20 cellular contexts compared by ENCODE assay signal in genomic region chr18:66749475-66750035, GRCh38.
"Had no signal": no experiment of that assay in that cellular context is flagged by ENCODE, and none has a peak within 500 bp of the region (broad histone marks: within the 10 kb centered on the region; RNA-seq: fewer than 3 reads in every experiment).

No MANE protein-coding gene starts in this region.

- H3K4me1 ChIP-seq: gastroesophageal sphincter, parathyroid adenoma had no signal

- H3K9me3 ChIP-seq: gastroesophageal sphincter, mucosa of descending colon, neutrophil, thoracic aorta had no signal

- H3K4me3 ChIP-seq: gastroesophageal sphincter, hepatocyte, mucosa of descending colon, thoracic aorta had no signal

- H3K9ac ChIP-seq: parathyroid adenoma had no signal

- H2AFZ ChIP-seq: hepatocyte, parathyroid adenoma had no signal

- H3K36me3 ChIP-seq: gastroesophageal sphincter, neutrophil, thoracic aorta had no signal

- H3K36me3 Mint-ChIP-seq: brain; memory B cell; naive thymus-derived CD4-positive, alpha-beta T cell; stimulated activated effector memory CD8-positive, alpha-beta T cell treated with anti-CD3 and anti-CD28 coated beads, Interleukin-12 subunit alpha, Interleukin-12 subunit beta, amount 100 ng/mL, for 72 hours had no signal

- H3K27me3 Mint-ChIP-seq: activated CD4-positive, alpha-beta T cell treated with anti-CD3 and anti-CD28 coated beads, Interleukin-2, amount 10 ng/mL, durations not matched to agents 24 days and 14 days; brain; effector memory CD8-positive, alpha-beta T cell; memory B cell; naive thymus-derived CD4-positive, alpha-beta T cell had no signal

- H3K27ac Mint-ChIP-seq: activated CD4-positive, alpha-beta T cell treated with anti-CD3 and anti-CD28 coated beads, Interleukin-2, amount 10 ng/mL, durations not matched to agents 24 days and 14 days; activated CD8-positive, alpha-beta T cell treated with anti-CD3 and anti-CD28 coated beads, Interleukin-2, amount 10 ng/mL, durations not matched to agents 7 days and 5 days; activated naive CD4-positive, alpha-beta T cell treated with anti-CD3 and anti-CD28 coated beads, Interleukin-2, amount 50 U/mL, for 72 hours; brain; effector memory CD8-positive, alpha-beta T cell; memory B cell; naive thymus-derived CD4-positive, alpha-beta T cell; stimulated activated effector memory CD8-positive, alpha-beta T cell treated with anti-CD3 and anti-CD28 coated beads, Interleukin-12 subunit alpha, Interleukin-12 subunit beta, amount 100 ng/mL, for 72 hours had no signal

- H3K4me2 ChIP-seq: hepatocyte had no signal

- H3K27me3 ChIP-seq: gastroesophageal sphincter, hepatocyte, neutrophil had no signal

- H3K9me3 Mint-ChIP-seq: activated CD4-positive, alpha-beta T cell treated with anti-CD3 and anti-CD28 coated beads, Interleukin-2, amount 10 ng/mL, durations not matched to agents 24 days and 14 days; brain; memory B cell had no signal

- ATAC-seq: activated CD8-positive, alpha-beta T cell treated with anti-CD3 and anti-CD28 coated beads, Interleukin-2, amount 10 ng/mL, durations not matched to agents 7 days and 5 days; activated naive CD4-positive, alpha-beta T cell treated with anti-CD3 and anti-CD28 coated beads, Interleukin-2, amount 50 U/mL, for 72 hours; effector memory CD8-positive, alpha-beta T cell; gastroesophageal sphincter; naive thymus-derived CD4-positive, alpha-beta T cell; stimulated activated effector memory CD8-positive, alpha-beta T cell treated with anti-CD3 and anti-CD28 coated beads, Interleukin-12 subunit alpha, Interleukin-12 subunit beta, amount 100 ng/mL, for 72 hours had no signal

- H3K4me3 Mint-ChIP-seq: activated CD4-positive, alpha-beta T cell treated with anti-CD3 and anti-CD28 coated beads, Interleukin-2, amount 10 ng/mL, durations not matched to agents 24 days and 14 days; activated CD8-positive, alpha-beta T cell treated with anti-CD3 and anti-CD28 coated beads, Interleukin-2, amount 10 ng/mL, durations not matched to agents 7 days and 5 days; brain; effector memory CD8-positive, alpha-beta T cell; memory B cell; naive thymus-derived CD4-positive, alpha-beta T cell; stimulated activated effector memory CD8-positive, alpha-beta T cell treated with anti-CD3 and anti-CD28 coated beads, Interleukin-12 subunit alpha, Interleukin-12 subunit beta, amount 100 ng/mL, for 72 hours had no signal

- H3K79me2 ChIP-seq: hepatocyte, parathyroid adenoma had no signal

- DNase-seq: activated CD4-positive, alpha-beta T cell treated with anti-CD3 and anti-CD28 coated beads, Interleukin-2, amount 10 ng/mL, durations not matched to agents 24 days and 14 days; activated CD4-positive, CD25-positive, alpha-beta regulatory T cell; activated CD8-positive, alpha-beta memory T cell treated with anti-CD3 and anti-CD28 coated beads, Interleukin-2, amount 50 U/mL, for 4 hours; activated CD8-positive, alpha-beta T cell treated with anti-CD3 and anti-CD28 coated beads, Interleukin-2, amount 10 ng/mL, durations not matched to agents 7 days and 5 days; activated effector memory CD4-positive, alpha-beta T cell treated with anti-CD3 and anti-CD28 coated beads, Interleukin-2, amount 50 U/mL, for 16 hours; activated T-cell treated with anti-CD3 and anti-CD28 coated beads, Interleukin-2, amount 50 U/mL, for 48 hours; central memory CD4-positive, alpha-beta T cell; effector memory CD8-positive, alpha-beta T cell; left ventricle myocardium superior; naive thymus-derived CD4-positive, alpha-beta T cell had no signal

- H3K4me1 Mint-ChIP-seq: activated CD4-positive, alpha-beta T cell treated with anti-CD3 and anti-CD28 coated beads, Interleukin-2, amount 10 ng/mL, durations not matched to agents 24 days and 14 days; memory B cell; naive thymus-derived CD4-positive, alpha-beta T cell; stimulated activated effector memory CD8-positive, alpha-beta T cell treated with anti-CD3 and anti-CD28 coated beads, Interleukin-12 subunit alpha, Interleukin-12 subunit beta, amount 100 ng/mL, for 72 hours had no signal

- H3K27ac ChIP-seq: gastroesophageal sphincter, hepatocyte, neutrophil, parathyroid adenoma, thoracic aorta had no signal
